Comparison of ENCODE assay signal across 8 cellular contexts in the genomic region with DNA sequence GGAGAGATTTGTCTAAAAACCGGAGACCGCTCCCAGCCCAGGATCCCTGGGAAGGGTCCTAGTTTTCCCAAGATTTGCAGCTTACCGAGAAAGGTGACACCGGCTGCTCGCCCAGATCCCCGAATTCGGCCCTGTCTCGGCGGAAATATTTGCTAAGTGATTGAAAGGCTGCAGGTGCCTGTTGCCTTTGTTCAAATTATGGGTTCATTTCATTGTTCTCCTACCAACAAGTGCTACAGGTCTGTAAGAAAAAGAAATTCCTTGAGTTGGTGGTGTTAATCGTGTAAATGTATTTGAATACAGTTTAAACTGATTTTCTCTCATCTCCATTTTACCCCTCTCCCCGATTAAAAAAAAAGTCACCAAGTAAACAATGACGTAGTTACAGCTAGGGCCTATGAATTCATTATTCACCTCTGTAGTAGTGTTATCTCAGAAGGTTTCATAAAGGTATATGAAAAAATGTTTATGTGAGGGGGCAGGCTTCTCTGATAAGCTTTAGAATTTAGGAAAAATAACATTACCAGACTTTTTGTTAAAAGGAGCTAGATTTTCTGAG. TPM values are rescaled to one million over a fixed set of nuclear protein-coding genes. Genes with fewer than 3 reads are reported as not detected.
A peak's percentile ranks its signal among the peaks of the same experiment; 100 is the strongest.
DNase-seq lines count a peak whose midpoint lies in the region; ATAC-seq and FAIRE-seq lines count a peak whose summit lies in the region.

No MANE protein-coding gene starts in this region.

- POLR2A ChIA-PET in activated naive CD8-positive, alpha-beta T cell treated with anti-CD3 and anti-CD28 coated beads, Interleukin-2, amount 10 ng/mL, durations not matched to agents 7 days and 5 days (lab: Charles Lee), result interaction anchor here (0.5 to 3.9 kb wide), 9 partner anchors 27 to 348 kb away, joined by 3 to 20 read pairs (median 6); partner anchors contain the start of gene JMJD1C

- H3K27ac Mint-ChIP-seq in activated naive CD8-positive, alpha-beta T cell treated with anti-CD3 and anti-CD28 coated beads, Interleukin-2, amount 10 ng/mL, durations not matched to agents 7 days and 5 days, result peak overlapping the region; percentile 83

- WGBS in small intestine, 3 donors, result 1% methylated on average over 12 of the region's 12 CpGs

- no peaks in the 10 kb centered on the region for H3K27me3 ChIP-seq in small intestine (ENCODE audit: control insufficient read depth in 2 of 2, insufficient read depth in 2 of 2, low read length in 2 of 2)

- H3K9me3 Mint-ChIP-seq in activated naive CD8-positive, alpha-beta T cell treated with anti-CD3 and anti-CD28 coated beads, Interleukin-2, amount 10 ng/mL, durations not matched to agents 7 days and 5 days, result no peaks in the 10 kb centered on the region

- DNase-seq in DMS 273 (lab: John Stamatoyannopoulos, UW; ENCODE audit: unreplicated experiment) (peak; percentile 56), DMS 273 treated with DMSO at 0.1 percent for 48 hours (lab: John Stamatoyannopoulos, UW) (no peak), NCI-H1092 (lab: John Stamatoyannopoulos, UW) (peak; percentile 23), small intestine (peak; percentile 42), activated gamma-delta T cell (lab: John Stamatoyannopoulos, UW) (no peak)
- DNase-seq in activated naive CD8-positive, alpha-beta T cell treated with anti-CD3 and anti-CD28 coated beads, Interleukin-2, amount 10 ng/mL, durations not matched to agents 7 days and 5 days, result no peak

- peak overlapping the region; percentile 80 for H3K4me3 Mint-ChIP-seq in activated naive CD8-positive, alpha-beta T cell treated with anti-CD3 and anti-CD28 coated beads, Interleukin-2, amount 10 ng/mL, durations not matched to agents 7 days and 5 days

- ATAC-seq in activated naive CD8-positive, alpha-beta T cell treated with anti-CD3 and anti-CD28 coated beads, Interleukin-2, amount 10 ng/mL, durations not matched to agents 7 days and 5 days (ENCODE audit: low read depth), result no peak
- ATAC-seq in GM21367 (IDR thresholded peaks at IDR 0.05; ENCODE audit: unreplicated experiment), result no peak

- peak overlapping the region; percentile 100 for H3K27ac ChIP-seq in small intestine (ENCODE audit: low read depth in 1 of 2, low read length in 1 of 2)

- no peaks in the 10 kb centered on the region for H3K36me3 ChIP-seq in small intestine (ENCODE audit: control insufficient read depth in 2 of 2, insufficient read depth in 2 of 2, low read length in 2 of 2)

- peaks cover 20% of the 10 kb centered on the region for H3K36me3 Mint-ChIP-seq in activated naive CD8-positive, alpha-beta T cell treated with anti-CD3 and anti-CD28 coated beads, Interleukin-2, amount 10 ng/mL, durations not matched to agents 7 days and 5 days

- H3K9me3 ChIP-seq in iPS-18c (ENCODE audit: control insufficient read depth, insufficient read depth, low read length), result no peaks in the 10 kb centered on the region
- no peaks in the 10 kb centered on the region for H3K9me3 ChIP-seq in small intestine (ENCODE audit: control insufficient read depth, low read depth)

- H3K4me1 ChIP-seq in small intestine (ENCODE audit: control insufficient read depth in 2 of 2, insufficient read depth in 1 of 2, low read depth in 1 of 2, low read length in 1 of 2), result peaks cover 4 to 7% of the 10 kb centered on the region in 2 donors

- peaks cover 44% of the 10 kb centered on the region for H3K4me1 Mint-ChIP-seq in activated naive CD8-positive, alpha-beta T cell treated with anti-CD3 and anti-CD28 coated beads, Interleukin-2, amount 10 ng/mL, durations not matched to agents 7 days and 5 days

- no peaks in the 10 kb centered on the region for H3K27me3 Mint-ChIP-seq in activated naive CD8-positive, alpha-beta T cell treated with anti-CD3 and anti-CD28 coated beads, Interleukin-2, amount 10 ng/mL, durations not matched to agents 7 days and 5 days

- H3K4me3 ChIP-seq in iPS-18c (ENCODE audit: insufficient read depth, low read depth, low read length) (peak overlapping the region; percentile 79), small intestine (ENCODE audit: low read depth in 1 of 2, low read length in 2 of 2) (peak overlapping the region; percentile 77 to 100)

- FAIRE-seq in small intestine (lab: Jason Lieb, UNC), result no peak

RNA-seq across cellular contexts. Expression of gene REEP3, which starts 1.0 kb away (rescaled TPM):
- total RNA-seq in activated naive CD8-positive, alpha-beta T cell treated with anti-CD3 and anti-CD28 coated beads, Interleukin-2, amount 10 ng/mL, durations not matched to agents 7 days and 5 days, result 10 to 100 TPM; 16.7 to 19.4 TPM
- polyA plus RNA-seq in small intestine, result 10 to 100 TPM in 2 of 3 donors, 1 to 10 TPM in 1; 9.8 to 21.5 (median 21.3) TPM

RNA-seq across cellular contexts. Expression of gene JMJD1C, which starts 56.4 kb away (rescaled TPM):
- 10 to 100 TPM; 91.9 to 94.4 TPM for total RNA-seq in activated naive CD8-positive, alpha-beta T cell treated with anti-CD3 and anti-CD28 coated beads, Interleukin-2, amount 10 ng/mL, durations not matched to agents 7 days and 5 days
- 10 to 100 TPM; 22.4 to 50.5 (median 27.6) TPM for polyA plus RNA-seq in small intestine

Comparison
In these comparisons a context has a peak if more than half of its experiments do, and no peak if none do; other contexts are left out.
1. DNase-seq: peak in DMS 273 (single experiment), NCI-H1092 (single experiment) and small intestine (single experiment); none in DMS 273 treated with DMSO at 0.1 percent for 48 hours (single experiment), activated naive CD8-positive, alpha-beta T cell treated with anti-CD3 and anti-CD28 coated beads, Interleukin-2, amount 10 ng/mL, durations not matched to agents 7 days and 5 days (single experiment) and activated gamma-delta T cell (single experiment).